ENCODE assay signal across 18 cellular contexts in genomic region chrX:3526749-3527148, GRCh38.
"Had no signal": no experiment of that assay in that cellular context is flagged by ENCODE, and none has a peak within 500 bp of the region (broad histone marks: within the 10 kb centered on the region; RNA-seq: fewer than 3 reads in every experiment).

No MANE protein-coding gene starts in this region.

- H3K9me3 Mint-ChIP-seq: activated naive CD8-positive, alpha-beta T cell treated with anti-CD3 and anti-CD28 coated beads, Interleukin-2, amount 50 U/mL, for 24 hours; activated T-helper 17 cell treated with anti-CD3 and anti-CD28 coated beads, Interleukin-2, amount 50 U/mL, for 72 hours; stimulated activated naive B cell treated with anti-CD40 and anti-IgM and Interleukin-4, amounts not matched to agents 10 μg/mL and 1 μg/mL and 100 μg/mL, for 72 hours had no signal

- H3K27ac ChIP-seq: coronary artery, esophagus squamous epithelium, parathyroid adenoma, sigmoid colon, tibial nerve, vagina had no signal

- H3K36me3 Mint-ChIP-seq: naive thymus-derived CD4-positive, alpha-beta T cell; stimulated activated naive B cell treated with anti-CD40 and anti-IgM and Interleukin-4, amounts not matched to agents 10 μg/mL and 1 μg/mL and 100 μg/mL, for 72 hours had no signal

- H3K4me1 ChIP-seq: esophagus squamous epithelium, parathyroid adenoma, sigmoid colon, tibial nerve, vagina had no signal

- DNase-seq: activated CD4-positive, CD25-positive, alpha-beta regulatory T cell treated with anti-CD3 and anti-CD28 coated beads, Interleukin-2, amount 50 U/mL, for 72 hours; activated naive CD4-positive, alpha-beta T cell treated with Interleukin-2 at 50 U/mL for 16 hours; activated naive CD8-positive, alpha-beta T cell treated with anti-CD3 and anti-CD28 coated beads, Interleukin-2, amount 50 U/mL, for 24 hours; caudate nucleus; effector CD4-positive, alpha-beta T cell; esophagus squamous epithelium; head of caudate nucleus; left cardiac atrium; naive thymus-derived CD4-positive, alpha-beta T cell; sigmoid colon; stimulated activated CD4-positive, alpha-beta T cell treated with anti-CD3 and anti-CD28 coated beads, Interleukin-2, amount 100 ng/mL, for 48 hours; stimulated activated naive B cell treated with anti-CD40 and anti-IgM and Interleukin-4, amounts not matched to agents 10 μg/mL and 1 μg/mL and 100 μg/mL, for 72 hours had no signal

- H3K27me3 ChIP-seq: esophagus squamous epithelium, sigmoid colon, tibial nerve, vagina had no signal

- H3K27ac Mint-ChIP-seq: activated naive CD8-positive, alpha-beta T cell treated with anti-CD3 and anti-CD28 coated beads, Interleukin-2, amount 50 U/mL, for 24 hours; activated T-helper 17 cell treated with anti-CD3 and anti-CD28 coated beads, Interleukin-2, amount 50 U/mL, for 72 hours; naive thymus-derived CD4-positive, alpha-beta T cell; stimulated activated naive B cell treated with anti-CD40 and anti-IgM and Interleukin-4, amounts not matched to agents 10 μg/mL and 1 μg/mL and 100 μg/mL, for 72 hours had no signal

- H3K4me3 ChIP-seq: coronary artery, esophagus squamous epithelium, lung, sigmoid colon, tibial nerve, vagina had no signal

- H3K4me1 Mint-ChIP-seq: activated naive CD8-positive, alpha-beta T cell treated with anti-CD3 and anti-CD28 coated beads, Interleukin-2, amount 50 U/mL, for 24 hours; activated T-helper 17 cell treated with anti-CD3 and anti-CD28 coated beads, Interleukin-2, amount 50 U/mL, for 72 hours; naive thymus-derived CD4-positive, alpha-beta T cell; stimulated activated naive B cell treated with anti-CD40 and anti-IgM and Interleukin-4, amounts not matched to agents 10 μg/mL and 1 μg/mL and 100 μg/mL, for 72 hours had no signal

- H3K9me3 ChIP-seq: esophagus squamous epithelium, sigmoid colon, tibial nerve, vagina had no signal

- H3K36me3 ChIP-seq: esophagus squamous epithelium, sigmoid colon, tibial nerve, vagina had no signal

- H3K4me3 Mint-ChIP-seq: activated naive CD8-positive, alpha-beta T cell treated with anti-CD3 and anti-CD28 coated beads, Interleukin-2, amount 50 U/mL, for 24 hours; activated T-helper 17 cell treated with anti-CD3 and anti-CD28 coated beads, Interleukin-2, amount 50 U/mL, for 72 hours; naive thymus-derived CD4-positive, alpha-beta T cell; stimulated activated naive B cell treated with anti-CD40 and anti-IgM and Interleukin-4, amounts not matched to agents 10 μg/mL and 1 μg/mL and 100 μg/mL, for 72 hours had no signal

- H3K27me3 Mint-ChIP-seq: activated naive CD8-positive, alpha-beta T cell treated with anti-CD3 and anti-CD28 coated beads, Interleukin-2, amount 50 U/mL, for 24 hours; activated T-helper 17 cell treated with anti-CD3 and anti-CD28 coated beads, Interleukin-2, amount 50 U/mL, for 72 hours; naive thymus-derived CD4-positive, alpha-beta T cell; stimulated activated naive B cell treated with anti-CD40 and anti-IgM and Interleukin-4, amounts not matched to agents 10 μg/mL and 1 μg/mL and 100 μg/mL, for 72 hours had no signal

- ATAC-seq: activated naive CD8-positive, alpha-beta T cell treated with anti-CD3 and anti-CD28 coated beads, Interleukin-2, amount 50 U/mL, for 24 hours; activated T-helper 17 cell treated with anti-CD3 and anti-CD28 coated beads, Interleukin-2, amount 50 U/mL, for 72 hours; naive thymus-derived CD4-positive, alpha-beta T cell; stimulated activated naive B cell treated with anti-CD40 and anti-IgM and Interleukin-4, amounts not matched to agents 10 μg/mL and 1 μg/mL and 100 μg/mL, for 72 hours had no signal
